ENCODE assay signal across 20 cellular contexts in the genomic region with DNA sequence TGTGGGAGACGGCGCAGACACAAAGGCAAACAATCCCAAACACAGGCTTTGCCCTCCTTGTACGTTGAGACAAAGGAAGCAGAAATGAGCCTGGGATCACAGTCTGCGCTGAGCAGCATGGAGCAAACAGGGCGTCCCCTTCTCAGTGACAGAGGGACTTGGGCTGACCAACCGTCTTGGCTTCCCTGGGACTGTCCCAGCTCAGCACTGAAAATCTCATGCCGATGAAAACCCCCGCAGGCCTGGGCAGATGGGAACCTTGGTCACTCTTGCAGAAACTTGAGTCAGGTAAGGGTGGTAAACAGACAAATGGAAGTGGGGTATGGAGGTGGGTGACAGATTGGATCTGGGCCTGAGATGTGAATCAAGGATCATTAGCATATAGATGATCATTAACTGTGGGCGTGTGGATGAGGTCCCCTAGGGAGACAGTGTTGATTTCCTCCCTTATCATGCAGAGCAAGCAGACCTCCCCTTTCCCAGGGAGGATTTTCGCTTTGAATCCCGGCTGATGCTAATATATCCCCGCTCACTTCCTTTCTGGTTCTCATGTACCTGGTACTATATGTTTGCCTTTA. TPM values are rescaled to one million over a fixed set of nuclear protein-coding genes. Genes with fewer than 3 reads are reported as not detected.
DNase-seq lines count a peak whose midpoint lies in the region; ATAC-seq and TF ChIP-seq lines count a peak whose summit lies in the region.
"Had no signal": no experiment of that assay in that cellular context is flagged by ENCODE, and none has a peak within 500 bp of the region (broad histone marks: within the 10 kb centered on the region; RNA-seq: fewer than 3 reads in every experiment).

No MANE protein-coding gene starts in this region.

- peak; percentile 83 for DNase-seq in NCI-H69 (lab: John Stamatoyannopoulos, UW)
- DNase-seq in endothelial cell (ENCODE audit: low spot score), result no peak
- DNase-seq in neural progenitor cell (ENCODE audit: low spot score), result peak; percentile 73
- DNase-seq in T-helper 9 cell, result no peak
- no peak for DNase-seq in natural killer cell
- no peak for DNase-seq in SHP77 treated with DMSO at 0.1 percent for 48 hours (lab: John Stamatoyannopoulos, UW)
- DNase-seq: activated B cell treated with CpG ODN at 0.5 μM for 24 hours; activated CD4-positive, alpha-beta memory T cell treated with anti-CD3 and anti-CD28 coated beads for 36 hours; activated T-cell treated with anti-CD3 and anti-CD28 coated beads for 4 hours; CD8-positive, alpha-beta T cell; DMS79; esophagus squamous epithelium; mucosa of descending colon; upper lobe of right lung had no signal

- H3F3A ChIP-seq in neural progenitor cell (ENCODE audit: low read depth), result peaks cover 27% of the 10 kb centered on the region

- no peak overlapping the region for H3K4me3 ChIP-seq in HUES48 (ENCODE audit: low read depth, low read length)
- no peak overlapping the region for H3K4me3 ChIP-seq in neural progenitor cell
- H3K4me3 ChIP-seq: esophagus squamous epithelium, mucosa of descending colon, SK-N-MC, upper lobe of right lung had no signal

- H3K4me1 Mint-ChIP-seq in endothelial cell (ENCODE audit: unreplicated experiment), result peaks cover 12% of the 10 kb centered on the region
- peaks cover 18% of the 10 kb centered on the region for H3K4me1 Mint-ChIP-seq in neural progenitor cell
- H3K4me1 Mint-ChIP-seq in natural killer cell, result no peaks in the 10 kb centered on the region
- H3K4me1 Mint-ChIP-seq: activated B cell treated with CpG ODN at 0.5 μM for 24 hours had no signal

- intact Hi-C loops in natural killer cell (cut with micrococcal nuclease), result no loop called here

- peaks cover 1% of the 10 kb centered on the region for H3K27me3 Mint-ChIP-seq in endothelial cell (ENCODE audit: unreplicated experiment)
- peaks cover 13% of the 10 kb centered on the region for H3K27me3 Mint-ChIP-seq in neural progenitor cell (ENCODE audit: insufficient read depth, low read depth)
- peaks cover 14% of the 10 kb centered on the region in 2 donors for H3K27me3 Mint-ChIP-seq in natural killer cell (ENCODE audit: low read depth in 2 of 2)
- H3K27me3 Mint-ChIP-seq: activated B cell treated with CpG ODN at 0.5 μM for 24 hours had no signal

- no peak overlapping the region for H2AFZ ChIP-seq in neural progenitor cell (replicated peaks)

- TF ChIP-seq CTCF in endothelial cell (IDR thresholded peaks at IDR 0.05; ENCODE audit: unreplicated experiment) (no peak), neural progenitor cell (IDR thresholded peaks at IDR 0.05) (no peak), natural killer cell (IDR thresholded peaks at IDR 0.05) (no peak)

- peak overlapping the region; percentile 43 for H3K4me2 ChIP-seq in neural progenitor cell

- ATAC-seq in natural killer cell, result no peak
- no peak for ATAC-seq in esophagus mucosa
- ATAC-seq: CD8-positive, alpha-beta T cell; left lobe of liver; mucosa of descending colon; upper lobe of right lung had no signal

- peaks cover 13% of the 10 kb centered on the region; the same call in 1 of the 2 replicates for H3K27me3 ChIP-seq in HUES48 (ENCODE audit: control insufficient read depth, insufficient read depth, low read length)
- H3K27me3 ChIP-seq in neural progenitor cell, result no peaks in the 10 kb centered on the region
- H3K27me3 ChIP-seq: neutrophil, upper lobe of right lung had no signal

- H3K4me1 ChIP-seq in HUES48 (ENCODE audit: control insufficient read depth, insufficient read depth, low read length), result peaks cover 14% of the 10 kb centered on the region
- H3K4me1 ChIP-seq in neural progenitor cell, result peaks cover 14% of the 10 kb centered on the region
- H3K4me1 ChIP-seq: esophagus squamous epithelium, upper lobe of right lung had no signal

- H3K36me3 ChIP-seq in HUES48 (ENCODE audit: control insufficient read depth, insufficient read depth, low read length) (no peaks in the 10 kb centered on the region), neural progenitor cell (no peaks in the 10 kb centered on the region)
- H3K36me3 ChIP-seq: esophagus squamous epithelium, neutrophil, upper lobe of right lung had no signal

- no peaks in the 10 kb centered on the region for H3K9me3 ChIP-seq in HUES48 (ENCODE audit: control insufficient read depth, insufficient read depth, low read length)
- no peaks in the 10 kb centered on the region for H3K9me3 ChIP-seq in neural progenitor cell (ENCODE audit: low read depth)
- H3K9me3 ChIP-seq: esophagus squamous epithelium, mucosa of descending colon, neutrophil, upper lobe of right lung had no signal

- H3K36me3 Mint-ChIP-seq in endothelial cell (ENCODE audit: low read depth, unreplicated experiment) (no peaks in the 10 kb centered on the region), neural progenitor cell (no peaks in the 10 kb centered on the region), natural killer cell (no peaks in the 10 kb centered on the region)
- H3K36me3 Mint-ChIP-seq: activated CD4-positive, alpha-beta memory T cell treated with anti-CD3 and anti-CD28 coated beads for 36 hours; CD8-positive, alpha-beta T cell had no signal

- H3K9me3 Mint-ChIP-seq in endothelial cell (ENCODE audit: unreplicated experiment) (no peaks in the 10 kb centered on the region), neural progenitor cell (peaks cover 2% of the 10 kb centered on the region), natural killer cell (no peaks in the 10 kb centered on the region)
- H3K9me3 Mint-ChIP-seq: activated B cell treated with CpG ODN at 0.5 μM for 24 hours; activated CD4-positive, alpha-beta memory T cell treated with anti-CD3 and anti-CD28 coated beads for 36 hours; CD8-positive, alpha-beta T cell; T-helper 2 cell treated with Interferon-gamma antibody and Interleukin-4, amounts not matched to agents 5 μg/mL and 100 μg/mL, for 36 hours had no signal

- H3K9ac ChIP-seq in HUES48 (ENCODE audit: low read depth, low read length), result no peak overlapping the region
- no peak overlapping the region for H3K9ac ChIP-seq in neural progenitor cell

- no peaks in the 10 kb centered on the region for H4K20me1 ChIP-seq in neural progenitor cell (ENCODE audit: low read depth)

- H3K4me3 Mint-ChIP-seq in endothelial cell (ENCODE audit: unreplicated experiment) (no peak overlapping the region), neural progenitor cell (no peak overlapping the region), natural killer cell (no peak overlapping the region)
- H3K4me3 Mint-ChIP-seq: activated B cell treated with CpG ODN at 0.5 μM for 24 hours; activated CD4-positive, alpha-beta memory T cell treated with anti-CD3 and anti-CD28 coated beads for 36 hours; CD8-positive, alpha-beta T cell; T-helper 2 cell treated with Interferon-gamma antibody and Interleukin-4, amounts not matched to agents 5 μg/mL and 100 μg/mL, for 36 hours had no signal

- H3K27ac ChIP-seq in HUES48 (ENCODE audit: low read depth, low read length), result peak overlapping the region; percentile 79
- no peak overlapping the region for H3K27ac ChIP-seq in neural progenitor cell
- H3K27ac ChIP-seq: esophagus squamous epithelium, neutrophil, SK-N-MC, upper lobe of right lung had no signal

- no peaks in the 10 kb centered on the region for H3K79me2 ChIP-seq in neural progenitor cell (ENCODE audit: low read depth)

- peak overlapping the region; percentile 27 for H3K27ac Mint-ChIP-seq in endothelial cell (ENCODE audit: unreplicated experiment)
- H3K27ac Mint-ChIP-seq in neural progenitor cell, result peak overlapping the region; percentile 72
- no peak overlapping the region for H3K27ac Mint-ChIP-seq in natural killer cell
- H3K27ac Mint-ChIP-seq: activated B cell treated with CpG ODN at 0.5 μM for 24 hours; activated CD4-positive, alpha-beta memory T cell treated with anti-CD3 and anti-CD28 coated beads for 36 hours; CD8-positive, alpha-beta T cell; T-helper 2 cell treated with Interferon-gamma antibody and Interleukin-4, amounts not matched to agents 5 μg/mL and 100 μg/mL, for 36 hours had no signal

RNA-seq across cellular contexts. Expression of gene SH3BP4, which starts 19.1 kb away (rescaled TPM):
- total RNA-seq in endothelial cell (ENCODE audit: unreplicated experiment) (58.6 TPM), neural progenitor cell (ENCODE audit: low replicate concordance) (50.4 and 53.4 TPM in 2 replicates), natural killer cell (1 to 10 TPM in 2 of 3 donors, under 1 TPM in 1; 0.39 to 2.6 (median 1.0) TPM), esophagus mucosa (10.7 TPM)

Comparison
In these comparisons a context has a peak if more than half of its experiments do, and no peak if none do; other contexts are left out.
1. DNase-seq: peak in NCI-H69 (single experiment) and neural progenitor cell (single experiment); none in endothelial cell (single experiment), T-helper 9 cell (single experiment), natural killer cell (single experiment) and SHP77 treated with DMSO at 0.1 percent for 48 hours (single experiment).
2. H3K27ac Mint-ChIP-seq: peak in endothelial cell (single experiment) and neural progenitor cell (single experiment); none in natural killer cell (0 of 2).